Comparison of ENCODE assay signal across 23 cellular contexts in genomic region chr13:80475718-80476117, GRCh38.
DNase-seq lines count a peak whose midpoint lies in the region; ATAC-seq, FAIRE-seq and TF ChIP-seq lines count a peak whose summit lies in the region.
"Had no signal": no experiment of that assay in that cellular context is flagged by ENCODE, and none has a peak within 500 bp of the region (broad histone marks: within the 10 kb centered on the region; RNA-seq: fewer than 3 reads in every experiment).

No MANE protein-coding gene starts in this region.

- TF ChIP-seq CTCF in H9 (conservative IDR thresholded peaks at IDR 0.05) (peak; percentile 32; the same call in 2 of the 3 replicates), kidney (IDR thresholded peaks at IDR 0.05; ENCODE audit: borderline replicate concordance, extremely low read depth, insufficient read depth) (no peak), type B pancreatic cell (conservative IDR thresholded peaks at IDR 0.05) (no peak)

- intact Hi-C loops in kidney (cut with DNase I), result no loop called here

- H3K27ac Mint-ChIP-seq in H9, result no peak overlapping the region
- H3K27ac Mint-ChIP-seq in type B pancreatic cell, result no peak overlapping the region
- H3K27ac Mint-ChIP-seq: CD8-positive, alpha-beta memory T cell; HFFc6 had no signal

- no peaks in the 10 kb centered on the region for H3K4me1 ChIP-seq in H9 (ENCODE audit: insufficient read depth, low read length)
- no peaks in the 10 kb centered on the region for H3K4me1 ChIP-seq in kidney (ENCODE audit: control insufficient read depth in 1 of 2, insufficient read depth in 1 of 2, low read depth in 1 of 2, low read length in 2 of 2)
- H3K4me1 ChIP-seq: HAP-1, Peyer's patch had no signal

- DNase-seq in H9, result no peak
- peak; percentile 24 for DNase-seq in SK-MEL-5 (ENCODE audit: low read depth, low spot score)
- DNase-seq in iPS-NIHi7 (ENCODE audit: extremely low spot score), result peak; percentile 16
- no peak for DNase-seq in kidney
- no peak for DNase-seq in type B pancreatic cell (ENCODE audit: extremely low spot score, unreplicated experiment)
- DNase-seq in GDM1 (lab: John Stamatoyannopoulos, UW), result no peak
- DNase-seq: CD8-positive, alpha-beta memory T cell; HFFc6; Kasumi-1; NCI-H1092 treated with DMSO at 0.1 percent for 48 hours; NCI-H1436; NCI-H187; NCI-H446; NCI-H524 treated with DMSO at 0.1 percent for 48 hours; NCI-H774; Peyer's patch; SHP77 treated with DMSO at 0.1 percent for 48 hours had no signal

- no peak overlapping the region for H3K27ac ChIP-seq in H9 (ENCODE audit: insufficient read length, low read depth, low read length)
- no peak overlapping the region for H3K27ac ChIP-seq in kidney (ENCODE audit: low read depth in 2 of 2, low read length in 2 of 2)
- H3K27ac ChIP-seq: C4-2B, Peyer's patch, SK-N-MC had no signal

- H3K9ac ChIP-seq in H9 (ENCODE audit: extremely low read depth, insufficient read length, low read length), result no peak overlapping the region
- no peak overlapping the region for H3K9ac ChIP-seq in kidney (ENCODE audit: low read length in 2 of 2)

- H3K18ac ChIP-seq in H9 (ENCODE audit: insufficient read length, low read depth, low read length), result no peak overlapping the region

- no peak overlapping the region for H2BK15ac ChIP-seq in H9 (ENCODE audit: low read depth, low read length)

- H4K5ac ChIP-seq in H9 (ENCODE audit: insufficient read length, low read depth, low read length), result no peak overlapping the region

- H2AK5ac ChIP-seq in H9 (ENCODE audit: insufficient read length, low read length), result no peak overlapping the region

- H2AFZ ChIP-seq in H9 (ENCODE audit: low read length), result no peak overlapping the region

- H3K4ac ChIP-seq in H9 (ENCODE audit: low read depth, low read length), result no peak overlapping the region

- H3K27me3 Mint-ChIP-seq in H9 (ENCODE audit: low read depth), result no peaks in the 10 kb centered on the region
- H3K27me3 Mint-ChIP-seq in type B pancreatic cell, result no peaks in the 10 kb centered on the region
- H3K27me3 Mint-ChIP-seq: CD8-positive, alpha-beta memory T cell had no signal

- in situ Hi-C loops in SK-MEL-5 (cut with HindIII; ENCODE audit: low pct_unique_long_range_greater_than_20kb, low sequenced_read_pairs), result no loop called here

- H3K4me1 Mint-ChIP-seq in H9 (no peaks in the 10 kb centered on the region), type B pancreatic cell (ENCODE audit: unreplicated experiment) (peaks cover 4% of the 10 kb centered on the region)

- H3K27me3 ChIP-seq in H9 (ENCODE audit: insufficient read depth, low read length), result no peaks in the 10 kb centered on the region
- H3K27me3 ChIP-seq: Peyer's patch had no signal

- no peak overlapping the region for H3K4me2 ChIP-seq in H9 (ENCODE audit: insufficient read depth, insufficient read length, low read length)

- no peaks in the 10 kb centered on the region for H4K20me1 ChIP-seq in H9 (ENCODE audit: control insufficient read depth, insufficient read depth, insufficient read length)

- H3K9me3 Mint-ChIP-seq in H9 (no peaks in the 10 kb centered on the region), type B pancreatic cell (peaks cover 4% of the 10 kb centered on the region)
- H3K9me3 Mint-ChIP-seq: HFFc6 had no signal

- H3K14ac ChIP-seq in H9 (ENCODE audit: insufficient read depth, low read length), result no peak overlapping the region

- H3K56ac ChIP-seq in H9 (ENCODE audit: insufficient read length, low read depth, low read length), result no peak overlapping the region

- H3K23me2 ChIP-seq in H9 (ENCODE audit: insufficient read length, low read depth, low read length, poor library complexity, severe bottlenecking), result no peaks in the 10 kb centered on the region

- no peak overlapping the region for H3K4me3 Mint-ChIP-seq in H9
- H3K4me3 Mint-ChIP-seq in type B pancreatic cell, result no peak overlapping the region
- H3K4me3 Mint-ChIP-seq: CD8-positive, alpha-beta memory T cell; HFFc6 had no signal

- H2BK20ac ChIP-seq in H9 (ENCODE audit: low read depth, low read length, poor library complexity, severe bottlenecking), result no peak overlapping the region

- no peaks in the 10 kb centered on the region for H3K79me2 ChIP-seq in H9 (ENCODE audit: insufficient read depth, low read length)

- H3K9me3 ChIP-seq in H9 (ENCODE audit: control insufficient read depth, low read depth, low read length) (no peaks in the 10 kb centered on the region), kidney (ENCODE audit: control insufficient read depth in 1 of 2, low read length in 2 of 2) (no peaks in the 10 kb centered on the region)
- H3K9me3 ChIP-seq: HAP-1, Peyer's patch had no signal

- no peak overlapping the region for H4K91ac ChIP-seq in H9 (ENCODE audit: insufficient read length, low read depth, low read length)

- H2BK12ac ChIP-seq in H9 (ENCODE audit: insufficient read length, low read depth, low read length), result no peak overlapping the region

- H3K36me3 Mint-ChIP-seq in H9 (ENCODE audit: insufficient read depth in 1 of 3, low read depth in 3 of 3) (no peaks in the 10 kb centered on the region), type B pancreatic cell (no peaks in the 10 kb centered on the region)

- FAIRE-seq in kidney (lab: Jason Lieb, UNC), result no peak
- FAIRE-seq: HTR-8/SVneo, K562 had no signal

- no CpG with 5 or more reads among the region's 2 CpGs for WGBS in H9 (ENCODE audit: extremely low coverage, insufficient read length, low lambda C conversion rate)

- H3K79me1 ChIP-seq in H9 (ENCODE audit: insufficient read depth, low read depth, low read length, poor library complexity, severe bottlenecking), result no peaks in the 10 kb centered on the region

- no peak overlapping the region for H2BK5ac ChIP-seq in H9 (ENCODE audit: insufficient read length, low read length)

- no peak overlapping the region for H3T11ph ChIP-seq in H9 (ENCODE audit: low read length)

- H4K8ac ChIP-seq in H9 (replicated peaks; ENCODE audit: insufficient read length, low read depth, low read length), result no peak overlapping the region

- no peak overlapping the region for H2BK120ac ChIP-seq in H9 (ENCODE audit: low read depth, low read length, poor library complexity, severe bottlenecking)

- H3K36me3 ChIP-seq in kidney (ENCODE audit: control insufficient read depth in 1 of 2, insufficient read depth in 2 of 2, low read length in 2 of 2), result no peaks in the 10 kb centered on the region
- H3K36me3 ChIP-seq: HAP-1, Peyer's patch had no signal

- H3K4me3 ChIP-seq in kidney (ENCODE audit: low read length in 2 of 2), result no peak overlapping the region
- H3K4me3 ChIP-seq: HAP-1, K562, Peyer's patch, SK-N-MC had no signal

- no peak overlapping the region for H3K23ac ChIP-seq in H9 (ENCODE audit: insufficient read length, low read depth, low read length)

- ATAC-seq in GM18858 (IDR thresholded peaks at IDR 0.05; ENCODE audit: unreplicated experiment), result no peak
- ATAC-seq: K562 had no signal

Comparison
In these comparisons a context has a peak if more than half of its experiments do, and no peak if none do; other contexts are left out.
1. DNase-seq: peak in SK-MEL-5 (single experiment) and iPS-NIHi7 (single experiment); none in H9 (single experiment), kidney (single experiment), type B pancreatic cell (single experiment) and GDM1 (single experiment).